Comparison of ENCODE assay signal across 2 cellular contexts in the genomic region with DNA sequence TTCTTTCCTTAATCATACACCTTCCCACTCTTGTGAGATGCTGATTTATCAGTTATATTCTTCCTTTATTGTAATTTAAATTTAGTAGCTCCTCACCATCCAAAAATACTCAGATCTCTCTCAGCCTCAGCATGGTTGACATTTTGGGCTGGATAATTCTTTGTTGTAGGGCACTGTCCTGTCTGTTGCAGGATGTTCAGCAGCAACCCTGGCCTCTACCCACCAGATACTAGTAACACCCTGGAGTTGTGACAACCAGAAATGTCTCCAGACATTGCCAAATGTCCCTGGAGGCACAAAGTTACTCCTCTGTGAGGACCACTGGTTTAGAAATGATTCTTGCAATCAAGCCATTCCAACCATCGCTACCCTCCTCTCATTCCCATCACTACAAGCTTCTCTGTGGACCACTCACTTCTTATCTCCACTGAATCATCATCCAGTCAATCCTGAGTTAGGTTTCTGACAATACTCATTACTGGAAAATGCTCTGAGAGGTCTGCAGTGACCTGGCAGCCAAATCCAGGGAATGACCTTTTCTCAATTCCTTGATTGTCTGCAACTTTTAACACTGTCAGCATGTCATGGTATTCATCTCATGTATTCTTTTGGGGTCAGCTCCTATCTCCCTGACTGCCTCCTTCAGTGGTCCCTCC.
TF ChIP-seq lines count a peak whose summit lies in the region.

No MANE protein-coding gene starts in this region.

TF ChIP-seq in IMR-90, 13 proteins besides CTCF, POLR2A, EP300 and RAD21:
- TF ChIP-seq FOS (IDR thresholded peaks at IDR 0.05; ENCODE audit: low read depth, low read length) = no peak
- no peak for TF ChIP-seq CEBPB (IDR thresholded peaks at IDR 0.05; ENCODE audit: low read depth, low read length)
- TF ChIP-seq MAFK (IDR thresholded peaks at IDR 0.05; ENCODE audit: low read depth, low read length) = no peak
- no peak for TF ChIP-seq MXI1 (IDR thresholded peaks at IDR 0.05; ENCODE audit: borderline replicate concordance, low read depth, low read length)
- no peak for TF ChIP-seq CHD1 (IDR thresholded peaks at IDR 0.05; ENCODE audit: low read depth, low read length)
- no peak for TF ChIP-seq RCOR1 (IDR thresholded peaks at IDR 0.05; ENCODE audit: insufficient replicate concordance, low read length)
- no peak for TF ChIP-seq NFE2L2 (IDR thresholded peaks at IDR 0.05; ENCODE audit: low read depth, low read length)
- no peak for TF ChIP-seq USF2 (IDR thresholded peaks at IDR 0.05; ENCODE audit: low read depth, low read length)
- no peak for TF ChIP-seq MAZ (IDR thresholded peaks at IDR 0.05; ENCODE audit: borderline replicate concordance, low read depth, low read length)
- TF ChIP-seq, protein P1, sequence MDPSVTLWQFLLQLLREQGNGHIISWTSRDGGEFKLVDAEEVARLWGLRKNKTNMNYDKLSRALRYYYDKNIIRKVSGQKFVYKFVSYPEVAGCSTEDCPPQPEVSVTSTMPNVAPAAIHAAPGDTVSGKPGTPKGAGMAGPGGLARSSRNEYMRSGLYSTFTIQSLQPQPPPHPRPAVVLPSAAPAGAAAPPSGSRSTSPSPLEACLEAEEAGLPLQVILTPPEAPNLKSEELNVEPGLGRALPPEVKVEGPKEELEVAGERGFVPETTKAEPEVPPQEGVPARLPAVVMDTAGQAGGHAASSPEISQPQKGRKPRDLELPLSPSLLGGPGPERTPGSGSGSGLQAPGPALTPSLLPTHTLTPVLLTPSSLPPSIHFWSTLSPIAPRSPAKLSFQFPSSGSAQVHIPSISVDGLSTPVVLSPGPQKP (IDR thresholded peaks at IDR 0.05; ENCODE audit: borderline replicate concordance, low read depth, low read length) = no peak
- TF ChIP-seq BHLHE40 (IDR thresholded peaks at IDR 0.05; ENCODE audit: low read depth, low read length) = no peak
- no peak for TF ChIP-seq SMC3 (IDR thresholded peaks at IDR 0.05; ENCODE audit: low read depth, low read length)
- TF ChIP-seq RFX5 (IDR thresholded peaks at IDR 0.05; ENCODE audit: low read depth, low read length) = no peak
TF ChIP-seq in IMR-90: peak in this region for 0.

TF ChIP-seq in HepG2, 621 proteins besides CTCF, POLR2A, EP300 and RAD21:
- TF ChIP-seq ZNF136 (CRISPR knock-in tag; IDR thresholded peaks at IDR 0.05; ENCODE audit: low read depth) (no peak), ATF5 (CRISPR knock-in tag; IDR thresholded peaks at IDR 0.05; ENCODE audit: low read depth) (no peak), FOXK2 (IDR thresholded peaks at IDR 0.05) (no peak), MED13 (CRISPR knock-in tag; IDR thresholded peaks at IDR 0.05) (no peak), ZNF7 (CRISPR knock-in tag; IDR thresholded peaks at IDR 0.05) (no peak), ZNF841 (CRISPR knock-in tag; IDR thresholded peaks at IDR 0.05; ENCODE audit: borderline replicate concordance) (no peak), MXD4 (CRISPR knock-in tag; IDR thresholded peaks at IDR 0.05) (no peak), POGZ (CRISPR knock-in tag; IDR thresholded peaks at IDR 0.05) (no peak), ATF2 (CRISPR knock-in tag; IDR thresholded peaks at IDR 0.05) (no peak), NFIB (CRISPR knock-in tag; IDR thresholded peaks at IDR 0.05; ENCODE audit: borderline replicate concordance) (no peak), ZNF552 (CRISPR knock-in tag; IDR thresholded peaks at IDR 0.05; ENCODE audit: borderline replicate concordance) (no peak), ONECUT2 (CRISPR knock-in tag; IDR thresholded peaks at IDR 0.05) (no peak), KDM3A (CRISPR knock-in tag; IDR thresholded peaks at IDR 0.05; ENCODE audit: low read depth) (no peak), REPIN1 (CRISPR knock-in tag; IDR thresholded peaks at IDR 0.05; ENCODE audit: borderline replicate concordance, low read depth) (no peak), ZFP1 (CRISPR knock-in tag; IDR thresholded peaks at IDR 0.05) (no peak), AFF4 (CRISPR knock-in tag; IDR thresholded peaks at IDR 0.05) (no peak), NFYC (CRISPR knock-in tag; IDR thresholded peaks at IDR 0.05) (no peak), SSRP1 (CRISPR knock-in tag; IDR thresholded peaks at IDR 0.05) (no peak)
- TF ChIP-seq, protein P2, sequence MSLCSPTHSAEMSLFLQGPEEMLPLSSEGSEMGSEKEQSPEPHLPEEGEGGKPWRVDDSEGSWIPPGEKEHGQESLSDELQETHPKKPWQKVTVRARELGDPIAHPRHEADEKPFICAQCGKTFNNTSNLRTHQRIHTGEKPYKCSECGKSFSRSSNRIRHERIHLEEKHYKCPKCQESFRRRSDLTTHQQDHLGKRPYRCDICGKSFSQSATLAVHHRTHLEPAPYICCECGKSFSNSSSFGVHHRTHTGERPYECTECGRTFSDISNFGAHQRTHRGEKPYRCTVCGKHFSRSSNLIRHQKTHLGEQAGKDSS (CRISPR knock-in tag; IDR thresholded peaks at IDR 0.05; ENCODE audit: borderline replicate concordance, low read depth) = no peak
